Comparison of ENCODE assay signal across 16 cellular contexts in the genomic region with DNA sequence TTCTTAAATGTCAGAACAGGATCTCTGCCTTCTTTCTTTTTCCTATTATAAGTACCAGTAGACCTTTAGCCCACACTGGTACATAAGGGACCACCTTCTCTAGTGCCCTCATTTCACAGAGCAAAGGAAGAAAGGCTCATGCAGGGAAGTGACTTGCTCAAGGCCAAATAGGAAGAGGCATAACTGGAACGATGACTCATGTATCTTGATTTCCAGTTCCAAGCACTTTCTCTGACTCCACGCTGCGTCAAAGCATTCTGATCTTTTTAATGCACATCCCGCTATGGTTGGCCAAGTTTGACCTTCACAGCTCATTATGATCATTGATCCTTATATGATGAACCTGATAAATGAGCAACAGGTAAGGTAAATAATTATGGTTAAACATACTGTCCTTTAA.
A peak's percentile ranks its signal among the peaks of the same experiment; 100 is the strongest.
DNase-seq lines count a peak whose midpoint lies in the region; ATAC-seq and TF ChIP-seq lines count a peak whose summit lies in the region.
"Had no signal": no experiment of that assay in that cellular context is flagged by ENCODE, and none has a peak within 500 bp of the region (broad histone marks: within the 10 kb centered on the region; RNA-seq: fewer than 3 reads in every experiment).

No MANE protein-coding gene starts in this region.

- H4K20me1 ChIP-seq in GM23338 (replicated peaks; ENCODE audit: insufficient read depth), result no peaks in the 10 kb centered on the region
- H4K20me1 ChIP-seq: BLaER1 had no signal

- H3K4me1 ChIP-seq in GM23338 (ENCODE audit: insufficient read depth) (peaks cover 34% of the 10 kb centered on the region), mesodermal cell (ENCODE audit: control insufficient read depth, insufficient read depth, low read length, poor library complexity, severe bottlenecking) (peaks cover 9% of the 10 kb centered on the region)
- H3K4me1 ChIP-seq: BLaER1, SJCRH30 had no signal

- H3K36me3 Mint-ChIP-seq in GM23338 (ENCODE audit: low read depth), result no peaks in the 10 kb centered on the region
- H3K36me3 Mint-ChIP-seq: CD8-positive, alpha-beta memory T cell had no signal

- H3K4me3 ChIP-seq in GM23338, result no peak overlapping the region
- H3K4me3 ChIP-seq in epithelial cell of esophagus (ENCODE audit: low read length), result no peak overlapping the region
- no peak overlapping the region for H3K4me3 ChIP-seq in mesodermal cell (ENCODE audit: extremely low read depth, insufficient read depth, low read length, poor library complexity, severe bottlenecking)
- H3K4me3 ChIP-seq: BLaER1, MG63, SJCRH30 had no signal

- 70 to 76% methylated on average over 3 of the region's 4 CpGs for WGBS in mesodermal cell (ENCODE audit: insufficient coverage in 2 of 2), 2 experiments

- DNase-seq in GM23338 (ENCODE audit: low spot score) (no peak), RPMI7951 (ENCODE audit: low read depth) (peak; percentile 49), epithelial cell of esophagus (ENCODE audit: low read depth) (peak; percentile 33), NCI-H2227 treated with DMSO at 0.1 percent for 48 hours (lab: John Stamatoyannopoulos, UW) (no peak)
- DNase-seq: CD8-positive, alpha-beta memory T cell; GF-D8; HCEC 1CT; MG63; NCI-H1092; NCI-H526 treated with DMSO at 0.1 percent for 48 hours; SJCRH30 had no signal

- no peaks in the 10 kb centered on the region for H3K27me3 ChIP-seq in GM23338 (ENCODE audit: insufficient read depth)
- H3K27me3 ChIP-seq: BLaER1, MG63, SJCRH30 had no signal

- H3K4me2 ChIP-seq in GM23338, result 0 out of 2 replicates have a peak overlapping the region, but pooled peaks have one; percentile 3
- H3K4me2 ChIP-seq: BLaER1 had no signal

- no peak overlapping the region for H3K4me3 Mint-ChIP-seq in GM23338
- H3K4me3 Mint-ChIP-seq: CD8-positive, alpha-beta memory T cell had no signal

- H3K27me3 Mint-ChIP-seq in GM23338 (ENCODE audit: insufficient read depth, low read depth, poor library complexity), result no peaks in the 10 kb centered on the region
- H3K27me3 Mint-ChIP-seq: CD8-positive, alpha-beta memory T cell had no signal

- no peaks in the 10 kb centered on the region for H3K9me3 Mint-ChIP-seq in GM23338

- no peaks in the 10 kb centered on the region; the same call in 1 of the 2 replicates for H3K9me2 ChIP-seq in GM23338 (ENCODE audit: insufficient read depth)

- no peaks in the 10 kb centered on the region for H3F3A ChIP-seq in GM23338 (replicated peaks; ENCODE audit: low read depth)

- no peaks in the 10 kb centered on the region for H3K79me2 ChIP-seq in GM23338 (replicated peaks; ENCODE audit: insufficient read depth)

- no peak for TF ChIP-seq CTCF in GM23338 (conservative IDR thresholded peaks at IDR 0.05; ENCODE audit: low read depth in 2 of 2)
- TF ChIP-seq CTCF in epithelial cell of esophagus (IDR thresholded peaks at IDR 0.05; ENCODE audit: insufficient read depth, low read depth, low read length, missing control alignments), result no peak

- no peak overlapping the region for H2AFZ ChIP-seq in GM23338

- no peak overlapping the region for H3K27ac Mint-ChIP-seq in GM23338
- H3K27ac Mint-ChIP-seq: CD8-positive, alpha-beta memory T cell had no signal

- no peaks in the 10 kb centered on the region for H3K9me3 ChIP-seq in mesodermal cell (ENCODE audit: control insufficient read depth, low read length)
- H3K9me3 ChIP-seq: BLaER1, MG63, SJCRH30 had no signal

- peaks cover 20% of the 10 kb centered on the region for H3K4me1 Mint-ChIP-seq in GM23338
- H3K4me1 Mint-ChIP-seq: CD8-positive, alpha-beta memory T cell had no signal

- H3K36me3 ChIP-seq in GM23338 (ENCODE audit: insufficient read depth), result no peaks in the 10 kb centered on the region
- H3K36me3 ChIP-seq in mesodermal cell (ENCODE audit: control insufficient read depth, insufficient read depth, low read length), result no peaks in the 10 kb centered on the region
- H3K36me3 ChIP-seq: BLaER1, MG63, SJCRH30 had no signal

- H3K27ac ChIP-seq in GM23338 (ENCODE audit: low read depth), result peak overlapping the region; percentile 84
- peak overlapping the region; percentile 7 for H3K27ac ChIP-seq in mesodermal cell (ENCODE audit: low read depth, low read length, severe bottlenecking)
- H3K27ac ChIP-seq: BLaER1, SJCRH30 had no signal

- no peak for ATAC-seq in GM23338
- ATAC-seq in HG02973 (IDR thresholded peaks at IDR 0.05; ENCODE audit: unreplicated experiment), result no peak
- ATAC-seq in GM21619 (IDR thresholded peaks at IDR 0.05; ENCODE audit: unreplicated experiment), result no peak
- ATAC-seq in GM21786 (IDR thresholded peaks at IDR 0.05; ENCODE audit: unreplicated experiment), result no peak

TF ChIP-seq in GM23338, 12 proteins besides CTCF, POLR2A, EP300 and RAD21 (continues in another document):
- TF ChIP-seq NANOG (IDR thresholded peaks at IDR 0.05; ENCODE audit: borderline replicate concordance), result no peak
- no peak for TF ChIP-seq EZH2 (IDR thresholded peaks at IDR 0.05; ENCODE audit: low read depth, unreplicated experiment)
- no peak for TF ChIP-seq JUNB (IDR thresholded peaks at IDR 0.05; ENCODE audit: unreplicated experiment)
- no peak for TF ChIP-seq STAT1 (IDR thresholded peaks at IDR 0.05; ENCODE audit: unreplicated experiment)
- TF ChIP-seq, protein P1, sequence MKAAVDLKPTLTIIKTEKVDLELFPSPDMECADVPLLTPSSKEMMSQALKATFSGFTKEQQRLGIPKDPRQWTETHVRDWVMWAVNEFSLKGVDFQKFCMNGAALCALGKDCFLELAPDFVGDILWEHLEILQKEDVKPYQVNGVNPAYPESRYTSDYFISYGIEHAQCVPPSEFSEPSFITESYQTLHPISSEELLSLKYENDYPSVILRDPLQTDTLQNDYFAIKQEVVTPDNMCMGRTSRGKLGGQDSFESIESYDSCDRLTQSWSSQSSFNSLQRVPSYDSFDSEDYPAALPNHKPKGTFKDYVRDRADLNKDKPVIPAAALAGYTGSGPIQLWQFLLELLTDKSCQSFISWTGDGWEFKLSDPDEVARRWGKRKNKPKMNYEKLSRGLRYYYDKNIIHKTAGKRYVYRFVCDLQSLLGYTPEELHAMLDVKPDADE (IDR thresholded peaks at IDR 0.05), result no peak
- TF ChIP-seq EZH2phosphoT487 (IDR thresholded peaks at IDR 0.05; ENCODE audit: unreplicated experiment), result no peak
- TF ChIP-seq POLR2AphosphoS5 (IDR thresholded peaks at IDR 0.05; ENCODE audit: low read depth), result no peak
- TF ChIP-seq ZNF114 (CRISPR knock-in tag; IDR thresholded peaks at IDR 0.05), result no peak
- no peak for TF ChIP-seq ZNF331 (CRISPR knock-in tag; IDR thresholded peaks at IDR 0.05; ENCODE audit: low read depth)
- TF ChIP-seq, protein P2, sequence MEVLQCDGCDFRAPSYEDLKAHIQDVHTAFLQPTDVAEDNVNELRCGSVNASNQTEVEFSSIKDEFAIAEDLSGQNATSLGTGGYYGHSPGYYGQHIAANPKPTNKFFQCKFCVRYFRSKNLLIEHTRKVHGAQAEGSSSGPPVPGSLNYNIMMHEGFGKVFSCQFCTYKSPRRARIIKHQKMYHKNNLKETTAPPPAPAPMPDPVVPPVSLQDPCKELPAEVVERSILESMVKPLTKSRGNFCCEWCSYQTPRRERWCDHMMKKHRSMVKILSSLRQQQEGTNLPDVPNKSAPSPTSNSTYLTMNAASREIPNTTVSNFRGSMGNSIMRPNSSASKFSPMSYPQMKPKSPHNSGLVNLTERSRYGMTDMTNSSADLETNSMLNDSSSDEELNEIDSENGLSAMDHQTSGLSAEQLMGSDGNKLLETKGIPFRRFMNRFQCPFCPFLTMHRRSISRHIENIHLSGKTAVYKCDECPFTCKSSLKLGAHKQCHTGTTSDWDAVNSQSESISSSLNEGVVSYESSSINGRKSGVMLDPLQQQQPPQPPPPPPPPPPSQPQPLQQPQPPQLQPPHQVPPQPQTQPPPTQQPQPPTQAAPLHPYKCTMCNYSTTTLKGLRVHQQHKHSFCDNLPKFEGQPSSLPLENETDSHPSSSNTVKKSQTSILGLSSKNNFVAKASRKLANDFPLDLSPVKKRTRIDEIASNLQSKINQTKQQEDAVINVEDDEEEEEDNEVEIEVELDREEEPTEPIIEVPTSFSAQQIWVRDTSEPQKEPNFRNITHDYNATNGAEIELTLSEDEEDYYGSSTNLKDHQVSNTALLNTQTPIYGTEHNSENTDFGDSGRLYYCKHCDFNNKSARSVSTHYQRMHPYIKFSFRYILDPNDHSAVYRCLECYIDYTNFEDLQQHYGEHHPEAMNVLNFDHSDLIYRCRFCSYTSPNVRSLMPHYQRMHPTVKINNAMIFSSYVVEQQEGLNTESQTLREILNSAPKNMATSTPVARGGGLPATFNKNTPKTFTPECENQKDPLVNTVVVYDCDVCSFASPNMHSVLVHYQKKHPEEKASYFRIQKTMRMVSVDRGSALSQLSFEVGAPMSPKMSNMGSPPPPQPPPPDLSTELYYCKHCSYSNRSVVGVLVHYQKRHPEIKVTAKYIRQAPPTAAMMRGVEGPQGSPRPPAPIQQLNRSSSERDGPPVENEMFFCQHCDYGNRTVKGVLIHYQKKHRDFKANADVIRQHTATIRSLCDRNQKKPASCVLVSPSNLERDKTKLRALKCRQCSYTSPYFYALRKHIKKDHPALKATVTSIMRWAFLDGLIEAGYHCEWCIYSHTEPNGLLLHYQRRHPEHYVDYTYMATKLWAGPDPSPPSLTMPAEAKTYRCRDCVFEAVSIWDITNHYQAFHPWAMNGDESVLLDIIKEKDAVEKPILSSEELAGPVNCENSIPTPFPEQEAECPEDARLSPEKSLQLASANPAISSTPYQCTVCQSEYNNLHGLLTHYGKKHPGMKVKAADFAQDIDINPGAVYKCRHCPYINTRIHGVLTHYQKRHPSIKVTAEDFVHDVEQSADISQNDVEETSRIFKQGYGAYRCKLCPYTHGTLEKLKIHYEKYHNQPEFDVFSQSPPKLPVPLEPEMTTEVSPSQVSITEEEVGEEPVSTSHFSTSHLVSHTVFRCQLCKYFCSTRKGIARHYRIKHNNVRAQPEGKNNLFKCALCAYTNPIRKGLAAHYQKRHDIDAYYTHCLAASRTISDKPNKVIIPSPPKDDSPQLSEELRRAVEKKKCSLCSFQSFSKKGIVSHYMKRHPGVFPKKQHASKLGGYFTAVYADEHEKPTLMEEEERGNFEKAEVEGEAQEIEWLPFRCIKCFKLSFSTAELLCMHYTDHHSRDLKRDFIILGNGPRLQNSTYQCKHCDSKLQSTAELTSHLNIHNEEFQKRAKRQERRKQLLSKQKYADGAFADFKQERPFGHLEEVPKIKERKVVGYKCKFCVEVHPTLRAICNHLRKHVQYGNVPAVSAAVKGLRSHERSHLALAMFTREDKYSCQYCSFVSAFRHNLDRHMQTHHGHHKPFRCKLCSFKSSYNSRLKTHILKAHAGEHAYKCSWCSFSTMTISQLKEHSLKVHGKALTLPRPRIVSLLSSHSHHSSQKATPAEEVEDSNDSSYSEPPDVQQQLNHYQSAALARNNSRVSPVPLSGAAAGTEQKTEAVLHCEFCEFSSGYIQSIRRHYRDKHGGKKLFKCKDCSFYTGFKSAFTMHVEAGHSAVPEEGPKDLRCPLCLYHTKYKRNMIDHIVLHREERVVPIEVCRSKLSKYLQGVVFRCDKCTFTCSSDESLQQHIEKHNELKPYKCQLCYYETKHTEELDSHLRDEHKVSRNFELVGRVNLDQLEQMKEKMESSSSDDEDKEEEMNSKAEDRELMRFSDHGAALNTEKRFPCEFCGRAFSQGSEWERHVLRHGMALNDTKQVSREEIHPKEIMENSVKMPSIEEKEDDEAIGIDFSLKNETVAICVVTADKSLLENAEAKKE (CRISPR knock-in tag; IDR thresholded peaks at IDR 0.05), result no peak

Comparison
In these comparisons a context has a peak if more than half of its experiments do, and no peak if none do; other contexts are left out.
1. DNase-seq: peak in RPMI7951 (single experiment) and epithelial cell of esophagus (single experiment); none in GM23338 (single experiment) and NCI-H2227 treated with DMSO at 0.1 percent for 48 hours (single experiment).